ENCODE assay signal across 19 cellular contexts in the genomic region with DNA sequence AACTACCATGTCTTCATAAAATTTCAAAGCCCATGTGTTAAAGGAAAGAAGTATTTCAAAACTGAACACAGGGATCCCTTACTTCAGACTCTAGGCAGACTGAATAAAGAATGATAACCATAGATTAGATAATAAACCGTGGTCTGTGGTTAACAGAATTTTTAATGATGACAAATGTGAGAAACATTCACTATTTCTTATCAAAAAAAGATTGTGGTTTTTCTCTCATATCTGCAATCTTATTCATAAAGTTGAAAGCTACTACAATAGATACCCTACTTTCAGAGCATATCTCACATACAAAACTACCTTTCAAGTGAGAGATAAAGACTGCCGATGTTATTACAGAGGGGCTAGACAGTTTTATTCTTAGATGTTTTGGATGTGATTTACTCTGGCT.
DNase-seq lines count a peak whose midpoint lies in the region; ATAC-seq, FAIRE-seq and TF ChIP-seq lines count a peak whose summit lies in the region.
"Had no signal": no experiment of that assay in that cellular context is flagged by ENCODE, and none has a peak within 500 bp of the region (broad histone marks: within the 10 kb centered on the region; RNA-seq: fewer than 3 reads in every experiment).

No MANE protein-coding gene starts in this region.

- no peak overlapping the region for H3K4me3 Mint-ChIP-seq in astrocyte (ENCODE audit: unreplicated experiment)
- no peak overlapping the region for H3K4me3 Mint-ChIP-seq in activated T-helper 1 cell treated with anti-CD3 and anti-CD28 coated beads, Interleukin-12 subunit alpha, Interleukin-12 subunit beta, Interleukin-2, Interleukin-4 antibody, amounts not matched to agents 30 ng/mL and 10 ng/mL and 1 ng/mL, durations not matched to agents 14 hours and 24 hours and 36 hours
- H3K4me3 Mint-ChIP-seq: CD14-positive monocyte; CD4-positive, alpha-beta memory T cell; H9; IgD-negative memory B cell had no signal

- TF ChIP-seq POLR2A in right lobe of liver (IDR thresholded peaks at IDR 0.05): no peak
- no peak for TF ChIP-seq POLR2A in suprapubic skin (IDR thresholded peaks at IDR 0.05)

- H3K9me3 Mint-ChIP-seq in astrocyte (ENCODE audit: unreplicated experiment): peaks cover 3% of the 10 kb centered on the region
- H3K9me3 Mint-ChIP-seq in activated T-helper 1 cell treated with anti-CD3 and anti-CD28 coated beads, Interleukin-12 subunit alpha, Interleukin-12 subunit beta, Interleukin-2, Interleukin-4 antibody, amounts not matched to agents 30 ng/mL and 10 ng/mL and 1 ng/mL, durations not matched to agents 14 hours and 24 hours and 36 hours: no peaks in the 10 kb centered on the region
- H3K9me3 Mint-ChIP-seq: H9 had no signal

- H3K36me3 Mint-ChIP-seq in astrocyte (ENCODE audit: low read depth, unreplicated experiment): no peaks in the 10 kb centered on the region
- no peaks in the 10 kb centered on the region for H3K36me3 Mint-ChIP-seq in activated T-helper 1 cell treated with anti-CD3 and anti-CD28 coated beads, Interleukin-12 subunit alpha, Interleukin-12 subunit beta, Interleukin-2, Interleukin-4 antibody, amounts not matched to agents 30 ng/mL and 10 ng/mL and 1 ng/mL, durations not matched to agents 14 hours and 24 hours and 36 hours (ENCODE audit: low read depth)
- H3K36me3 Mint-ChIP-seq: CD14-positive monocyte; CD4-positive, alpha-beta memory T cell; IgD-negative memory B cell had no signal

- H3K9ac ChIP-seq in astrocyte (ENCODE audit: low read length): no peak overlapping the region
- H3K9ac ChIP-seq: BLaER1 had no signal

- H3K4me1 Mint-ChIP-seq in astrocyte (ENCODE audit: low read depth, unreplicated experiment): peaks cover 26% of the 10 kb centered on the region
- H3K4me1 Mint-ChIP-seq in activated T-helper 1 cell treated with anti-CD3 and anti-CD28 coated beads, Interleukin-12 subunit alpha, Interleukin-12 subunit beta, Interleukin-2, Interleukin-4 antibody, amounts not matched to agents 30 ng/mL and 10 ng/mL and 1 ng/mL, durations not matched to agents 14 hours and 24 hours and 36 hours (ENCODE audit: low read depth): no peaks in the 10 kb centered on the region
- H3K4me1 Mint-ChIP-seq: CD14-positive monocyte; CD4-positive, alpha-beta memory T cell; IgD-negative memory B cell had no signal

- H3K4me3 ChIP-seq in astrocyte (ENCODE audit: insufficient read depth, low read depth, low read length) (no peak overlapping the region), fibroblast of the aortic adventitia (ENCODE audit: low read depth, low read length) (no peak overlapping the region), right lobe of liver (no peak overlapping the region), suprapubic skin (no peak overlapping the region)
- H3K4me3 ChIP-seq: A549, BLaER1 had no signal

- no peak for TF ChIP-seq CTCF in astrocyte (IDR thresholded peaks at IDR 0.05; ENCODE audit: insufficient read depth, low read depth, low read length)
- no peak for TF ChIP-seq CTCF in fibroblast of the aortic adventitia (IDR thresholded peaks at IDR 0.05; ENCODE audit: insufficient read depth, low read length)
- no peak for TF ChIP-seq CTCF in right lobe of liver (IDR thresholded peaks at IDR 0.05)
- TF ChIP-seq CTCF in suprapubic skin (IDR thresholded peaks at IDR 0.05): no peak

- DNase-seq in NCI-H226 (peak; percentile 62), astrocyte (ENCODE audit: low read depth) (peak; percentile 48), fibroblast of the aortic adventitia (ENCODE audit: low read depth) (peak; percentile 72), kidney tubule cell (ENCODE audit: low spot score) (peak; percentile 1), right lobe of liver (no peak), NCI-H1092 (lab: John Stamatoyannopoulos, UW) (no peak), suprapubic skin (ENCODE audit: low spot score in 2 of 2) (no peak)
- no peak for DNase-seq in activated T-helper 1 cell treated with anti-CD3 and anti-CD28 coated beads, Interleukin-12 subunit alpha, Interleukin-12 subunit beta, Interleukin-2, Interleukin-4 antibody, amounts not matched to agents 30 ng/mL and 10 ng/mL and 1 ng/mL, durations not matched to agents 14 hours and 24 hours and 36 hours (ENCODE audit: low spot score)
- DNase-seq: Calu3; CD4-positive, alpha-beta memory T cell; DMS79 treated with DMSO at 0.1 percent for 48 hours; GF-D8; GOT3; H9 had no signal

- peaks cover 4% of the 10 kb centered on the region for H3K4me1 ChIP-seq in astrocyte (ENCODE audit: insufficient read depth, low read length)
- H3K4me1 ChIP-seq in right lobe of liver: peaks cover 0 to 4% (median 0%) of the 10 kb centered on the region in 4 donors
- no peaks in the 10 kb centered on the region for H3K4me1 ChIP-seq in suprapubic skin
- H3K4me1 ChIP-seq: A549 had no signal

- H3K36me3 ChIP-seq in astrocyte (ENCODE audit: insufficient read depth, low read length) (no peaks in the 10 kb centered on the region), right lobe of liver (no peaks in the 10 kb centered on the region), suprapubic skin (no peaks in the 10 kb centered on the region)
- H3K36me3 ChIP-seq: BLaER1 had no signal

- no peaks in the 10 kb centered on the region for H3K9me3 ChIP-seq in astrocyte (ENCODE audit: insufficient read depth, low read depth, low read length)
- H3K9me3 ChIP-seq in right lobe of liver: no peaks in the 10 kb centered on the region
- H3K9me3 ChIP-seq in suprapubic skin: no peaks in the 10 kb centered on the region
- H3K9me3 ChIP-seq: A549, BLaER1 had no signal

- no peak overlapping the region for H3K27ac Mint-ChIP-seq in astrocyte (ENCODE audit: unreplicated experiment)
- H3K27ac Mint-ChIP-seq in activated T-helper 1 cell treated with anti-CD3 and anti-CD28 coated beads, Interleukin-12 subunit alpha, Interleukin-12 subunit beta, Interleukin-2, Interleukin-4 antibody, amounts not matched to agents 30 ng/mL and 10 ng/mL and 1 ng/mL, durations not matched to agents 14 hours and 24 hours and 36 hours: no peak overlapping the region
- H3K27ac Mint-ChIP-seq: CD14-positive monocyte; CD4-positive, alpha-beta memory T cell; H9; IgD-negative memory B cell had no signal

- WGBS in right lobe of liver (ENCODE audit: insufficient coverage, low coverage, low lambda C conversion rate, missing lambda C conversion rate): 50% methylated on average over 2 of the region's 2 CpGs
- WGBS in suprapubic skin: 79% methylated on average over 2 of the region's 2 CpGs

- TF ChIP-seq EP300 in suprapubic skin (IDR thresholded peaks at IDR 0.05): no peak

- H3K27me3 Mint-ChIP-seq in astrocyte (ENCODE audit: low read depth, unreplicated experiment): no peaks in the 10 kb centered on the region
- peaks cover 2% of the 10 kb centered on the region for H3K27me3 Mint-ChIP-seq in activated T-helper 1 cell treated with anti-CD3 and anti-CD28 coated beads, Interleukin-12 subunit alpha, Interleukin-12 subunit beta, Interleukin-2, Interleukin-4 antibody, amounts not matched to agents 30 ng/mL and 10 ng/mL and 1 ng/mL, durations not matched to agents 14 hours and 24 hours and 36 hours (ENCODE audit: insufficient read depth)
- H3K27me3 Mint-ChIP-seq: CD4-positive, alpha-beta memory T cell; IgD-negative memory B cell had no signal

- no peaks in the 10 kb centered on the region for H3K79me2 ChIP-seq in astrocyte (ENCODE audit: insufficient read depth, low read length)

- H2AFZ ChIP-seq in astrocyte (ENCODE audit: low read depth, low read length): no peak overlapping the region

- no peaks in the 10 kb centered on the region for H4K20me1 ChIP-seq in astrocyte (ENCODE audit: insufficient read depth, low read length)
- H4K20me1 ChIP-seq: BLaER1 had no signal

- ATAC-seq in right lobe of liver: no peak
- ATAC-seq: A549, HepG2 had no signal

- H3K27ac ChIP-seq in astrocyte (ENCODE audit: low read depth, low read length) (peak overlapping the region; percentile 21), right lobe of liver (no peak overlapping the region), suprapubic skin (no peak overlapping the region)
- H3K27ac ChIP-seq: A549, BLaER1 had no signal

- H3K4me2 ChIP-seq in astrocyte (ENCODE audit: low read length): no peak overlapping the region
- H3K4me2 ChIP-seq: A549, BLaER1 had no signal

- intact Hi-C loops in right lobe of liver (cut with DNase I): no loop called here
- intact Hi-C loops in activated T-helper 1 cell treated with anti-CD3 and anti-CD28 coated beads, Interleukin-12 subunit alpha, Interleukin-12 subunit beta, Interleukin-2, Interleukin-4 antibody, amounts not matched to agents 30 ng/mL and 10 ng/mL and 1 ng/mL, durations not matched to agents 14 hours and 24 hours and 36 hours (cut with micrococcal nuclease): no loop called here

- FAIRE-seq in astrocyte (lab: Jason Lieb, UNC): peak; percentile 39
- FAIRE-seq: A549, HepG2 had no signal

- H3K27me3 ChIP-seq in astrocyte (ENCODE audit: insufficient read depth, low read length) (no peaks in the 10 kb centered on the region), right lobe of liver (no peaks in the 10 kb centered on the region), suprapubic skin (no peaks in the 10 kb centered on the region)
- H3K27me3 ChIP-seq: BLaER1 had no signal

Comparison
In these comparisons a context has a peak if more than half of its experiments do, and no peak if none do; other contexts are left out.
1. DNase-seq: peak in NCI-H226 (single experiment), astrocyte (single experiment), fibroblast of the aortic adventitia (single experiment) and kidney tubule cell (single experiment); none in right lobe of liver (0 of 3), activated T-helper 1 cell treated with anti-CD3 and anti-CD28 coated beads, Interleukin-12 subunit alpha, Interleukin-12 subunit beta, Interleukin-2, Interleukin-4 antibody, amounts not matched to agents 30 ng/mL and 10 ng/mL and 1 ng/mL, durations not matched to agents 14 hours and 24 hours and 36 hours (single experiment), NCI-H1092 (single experiment) and suprapubic skin (0 of 2).